Comparison of ENCODE assay signal across 23 cellular contexts in the genomic region with DNA sequence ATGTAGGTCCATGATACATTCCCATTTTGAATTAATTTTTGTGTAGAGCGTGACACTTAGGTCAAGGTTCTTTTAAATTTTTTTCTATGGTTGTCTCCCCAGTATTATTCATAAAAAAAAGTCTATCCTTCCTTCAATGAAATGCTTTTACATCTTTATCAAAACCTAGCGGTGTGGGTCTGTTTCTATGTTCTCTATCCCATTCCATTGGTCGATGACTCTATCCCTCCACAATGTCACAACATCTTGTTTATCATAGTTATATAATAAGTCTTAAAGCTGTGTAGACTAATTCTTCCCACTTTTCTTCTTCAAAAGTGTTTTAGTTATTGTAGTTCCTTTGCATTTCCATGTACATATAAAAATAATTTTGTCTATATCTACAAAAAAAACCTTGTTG. TPM values are rescaled to one million over a fixed set of nuclear protein-coding genes. Genes with fewer than 3 reads are reported as not detected.
"Had no signal": no experiment of that assay in that cellular context is flagged by ENCODE, and none has a peak within 500 bp of the region (broad histone marks: within the 10 kb centered on the region; RNA-seq: fewer than 3 reads in every experiment).

No MANE protein-coding gene starts in this region.

- H3K4me1 Mint-ChIP-seq: mesothelial cell of epicardium; nephron; stimulated activated effector memory CD8-positive, alpha-beta T cell treated with anti-CD3 and anti-CD28 coated beads, Interleukin-12 subunit alpha, Interleukin-12 subunit beta, amount 100 ng/mL, for 72 hours had no signal

- H3K4me3 ChIP-seq: left lung, psoas muscle, stomach had no signal

- ATAC-seq: left lung; psoas muscle; right cardiac atrium; stimulated activated effector memory CD8-positive, alpha-beta T cell treated with anti-CD3 and anti-CD28 coated beads, Interleukin-12 subunit alpha, Interleukin-12 subunit beta, amount 100 ng/mL, for 72 hours; T-helper 17 cell had no signal

- H3K9me3 ChIP-seq: psoas muscle had no signal

- FAIRE-seq: frontal cortex had no signal

- H3K27me3 ChIP-seq: left lung, stomach had no signal

- H3K27ac Mint-ChIP-seq: mesothelial cell of epicardium; nephron; stimulated activated effector memory CD8-positive, alpha-beta T cell treated with anti-CD3 and anti-CD28 coated beads, Interleukin-12 subunit alpha, Interleukin-12 subunit beta, amount 100 ng/mL, for 72 hours; T-helper 17 cell had no signal

- H3K36me3 ChIP-seq: left lung, stomach, WERI-Rb-1 had no signal

- DNase-seq: activated CD8-positive, alpha-beta memory T cell treated with anti-CD3 and anti-CD28 coated beads for 24 hours; activated CD8-positive, alpha-beta memory T cell treated with anti-CD3 and anti-CD28 coated beads, Interleukin-2, amount 50 U/mL, for 48 hours; activated effector memory CD4-positive, alpha-beta T cell treated with anti-CD3 and anti-CD28 coated beads, Interleukin-2, amount 50 U/mL, for 16 hours; activated naive CD4-positive, alpha-beta T cell treated with anti-CD3 and anti-CD28 coated beads, Interleukin-2, amount 50 U/mL, for 16 hours; activated T-cell treated with anti-CD3 and anti-CD28 coated beads, Interleukin-2, amount 50 U/mL, for 48 hours; dermis blood vessel endothelial cell; effector memory CD4-positive, alpha-beta T cell; hypothalamus; left lung; occipital lobe; psoas muscle; right cardiac atrium; stimulated activated CD4-positive, alpha-beta T cell treated with anti-CD3 and anti-CD28 coated beads, Interleukin-4, amount 100 ng/mL, for 24 hours; stomach; T-helper 17 cell; WERI-Rb-1 had no signal

- H3K4me1 ChIP-seq: left lung, psoas muscle, stomach had no signal

- H3K36me3 Mint-ChIP-seq: stimulated activated effector memory CD8-positive, alpha-beta T cell treated with anti-CD3 and anti-CD28 coated beads, Interleukin-12 subunit alpha, Interleukin-12 subunit beta, amount 100 ng/mL, for 72 hours had no signal

- H3K4me3 Mint-ChIP-seq: mesothelial cell of epicardium; nephron; stimulated activated effector memory CD8-positive, alpha-beta T cell treated with anti-CD3 and anti-CD28 coated beads, Interleukin-12 subunit alpha, Interleukin-12 subunit beta, amount 100 ng/mL, for 72 hours; T-helper 17 cell had no signal

- H3K27ac ChIP-seq: left lung, psoas muscle, stomach, WERI-Rb-1 had no signal

RNA-seq across cellular contexts. Expression of a gene that starts 47.2 kb away (rescaled TPM):
- total RNA-seq: dermis blood vessel endothelial cell, fibroblast of lung, lung microvascular endothelial cell, mesothelial cell of epicardium, stomach, T-helper 17 cell had no signal
- polyA plus RNA-seq: fibroblast of lung, keratinocyte had no signal
